In genomic region chr13:41960700-41961697, GRCh38 we compare ENCODE assay signal across 1 cellular context.
TF ChIP-seq lines count a peak whose summit lies in the region.

VWA8 (minus strand) TSS chr13:41961109; CDS start chr13:41961015, 94 bp downstream.

TF ChIP-seq in HEK293, 187 proteins besides CTCF, POLR2A, EP300 and RAD21 (continued from another document and continues in another):
- no peak for TF ChIP-seq PRDM6 (tag by site-specific recombination; IDR thresholded peaks at IDR 0.05)
- no peak for TF ChIP-seq ZNF488 (tag by site-specific recombination; IDR thresholded peaks at IDR 0.05)
- no peak for TF ChIP-seq ZNF148 (tag by site-specific recombination; IDR thresholded peaks at IDR 0.05; ENCODE audit: borderline replicate concordance)
- 0 out of 2 replicates have a peak, but pooled peaks have one; percentile 27 for TF ChIP-seq KLF10 (tag by site-specific recombination; IDR thresholded peaks at IDR 0.05)
- TF ChIP-seq SP3 (tag by site-specific recombination; IDR thresholded peaks at IDR 0.05): no peak
- no peak for TF ChIP-seq ZNF280D (tag by site-specific recombination; IDR thresholded peaks at IDR 0.05)
- no peak for TF ChIP-seq ZNF433 (tag by site-specific recombination; IDR thresholded peaks at IDR 0.05; ENCODE audit: low read depth)
- no peak for TF ChIP-seq SETDB1 (IDR thresholded peaks at IDR 0.05; ENCODE audit: insufficient read length, low read length)
- peak; percentile 91 for TF ChIP-seq ZNF2 (tag by site-specific recombination; IDR thresholded peaks at IDR 0.05)
- peak; percentile 50; the same call in 1 of the 2 replicates for TF ChIP-seq ZNF639 (tag by site-specific recombination; IDR thresholded peaks at IDR 0.05)
- TF ChIP-seq ZNF76 (tag by site-specific recombination; IDR thresholded peaks at IDR 0.05; ENCODE audit: borderline replicate concordance, low read depth): peak; percentile 79
- TF ChIP-seq ZNF48 (tag by site-specific recombination; IDR thresholded peaks at IDR 0.05): no peak
- no peak for TF ChIP-seq FEZF1 (tag by site-specific recombination; IDR thresholded peaks at IDR 0.05)
- TF ChIP-seq ZBTB20 (tag by site-specific recombination; IDR thresholded peaks at IDR 0.05): peak; percentile 78; the same call in 1 of the 2 replicates
- TF ChIP-seq ZNF645 (tag by site-specific recombination; IDR thresholded peaks at IDR 0.05): no peak
- peak; percentile 68; the same call in 1 of the 2 replicates for TF ChIP-seq PBX3 (CRISPR knock-in tag; IDR thresholded peaks at IDR 0.05)
- TF ChIP-seq ZBTB48 (tag by site-specific recombination; IDR thresholded peaks at IDR 0.05): no peak
- no peak for TF ChIP-seq BCL11B (tag by site-specific recombination; IDR thresholded peaks at IDR 0.05; ENCODE audit: low read depth)
- TF ChIP-seq ZNF121 (tag by site-specific recombination; IDR thresholded peaks at IDR 0.05): peak; percentile 51; the same call in 1 of the 2 replicates
- peak; percentile 40 for TF ChIP-seq PRDM10 (tag by site-specific recombination; IDR thresholded peaks at IDR 0.05)
- TF ChIP-seq WT1 (tag by site-specific recombination; IDR thresholded peaks at IDR 0.05): no peak
- no peak for TF ChIP-seq ELK4 (IDR thresholded peaks at IDR 0.05; ENCODE audit: borderline replicate concordance, low read depth, low read length)
- TF ChIP-seq ZNF830 (tag by site-specific recombination; IDR thresholded peaks at IDR 0.05; ENCODE audit: low read depth): no peak
- peak; percentile 57 for TF ChIP-seq ZNF518A (tag by site-specific recombination; conservative IDR thresholded peaks at IDR 0.05; ENCODE audit: low read depth)
- TF ChIP-seq ZNF785 (tag by site-specific recombination; IDR thresholded peaks at IDR 0.05): no peak
- TF ChIP-seq ZNF670 (tag by site-specific recombination; IDR thresholded peaks at IDR 0.05; ENCODE audit: low read depth): no peak
- no peak for TF ChIP-seq ZNF223 (tag by site-specific recombination; IDR thresholded peaks at IDR 0.05)
- TF ChIP-seq ZNF157 (tag by site-specific recombination; IDR thresholded peaks at IDR 0.05): no peak
- no peak for TF ChIP-seq ZNF621 (tag by site-specific recombination; IDR thresholded peaks at IDR 0.05)
- TF ChIP-seq ZNF112 (tag by site-specific recombination; IDR thresholded peaks at IDR 0.05): no peak
- peak; percentile 60 for TF ChIP-seq GLIS1 (tag by site-specific recombination; IDR thresholded peaks at IDR 0.05)
- peak; percentile 62; the same call in 1 of the 2 replicates for TF ChIP-seq SP7 (tag by site-specific recombination; IDR thresholded peaks at IDR 0.05)
- TF ChIP-seq BCL11A (tag by site-specific recombination; IDR thresholded peaks at IDR 0.05; ENCODE audit: low read depth): no peak
- peak; percentile 39; the same call in 1 of the 2 replicates for TF ChIP-seq KLF7 (tag by site-specific recombination; IDR thresholded peaks at IDR 0.05; ENCODE audit: borderline replicate concordance)
- TF ChIP-seq ZNF529 (tag by site-specific recombination; IDR thresholded peaks at IDR 0.05; ENCODE audit: insufficient replicate concordance): no peak
